In the genomic region with DNA sequence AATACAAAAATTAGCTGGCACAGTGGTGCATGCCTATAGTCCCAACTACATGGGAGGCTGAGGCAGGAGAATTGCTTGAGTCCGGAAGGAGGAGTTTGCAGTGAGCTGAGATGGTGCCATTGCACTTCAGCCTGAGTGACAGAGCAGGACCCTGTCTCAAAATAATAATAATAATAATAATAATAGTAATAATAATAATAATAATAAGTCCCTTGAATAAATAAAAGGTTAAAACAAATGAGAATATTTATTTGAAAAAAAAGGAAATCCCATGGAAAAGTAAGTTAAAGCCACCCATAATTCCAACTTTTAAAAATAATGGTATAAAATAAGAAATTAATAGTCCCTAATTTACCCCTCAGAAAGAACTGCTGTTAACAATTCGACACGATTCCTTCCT, we compare ENCODE assay signal across 24 cellular contexts.
"Had no signal": no experiment of that assay in that cellular context is flagged by ENCODE, and none has a peak within 500 bp of the region (broad histone marks: within the 10 kb centered on the region; RNA-seq: fewer than 3 reads in every experiment).

No MANE protein-coding gene starts in this region.

- H3K27me3 ChIP-seq: ascending aorta, brain microvascular endothelial cell, esophagus squamous epithelium, gastroesophageal sphincter had no signal

- H3K9me3 ChIP-seq: ascending aorta, esophagus squamous epithelium, gastroesophageal sphincter had no signal

- H3K36me3 ChIP-seq: ascending aorta, brain microvascular endothelial cell, esophagus squamous epithelium, gastroesophageal sphincter had no signal

- H3K27ac ChIP-seq: brain microvascular endothelial cell had no signal

- DNase-seq: activated CD4-positive, alpha-beta memory T cell treated with anti-CD3 and anti-CD28 coated beads, Interleukin-2, amount 10 ng/mL, durations not matched to agents 7 days and 5 days; activated CD4-positive, alpha-beta T cell treated with anti-CD3 and anti-CD28 coated beads for 1 hour; activated CD4-positive, alpha-beta T cell treated with anti-CD3 and anti-CD28 coated beads for 4 hours; activated CD4-positive, alpha-beta T cell treated with anti-CD3 and anti-CD28 coated beads, Interleukin-2, amount 10 ng/mL, durations not matched to agents 7 days and 5 days; activated CD4-positive, alpha-beta T cell treated with anti-CD3 and anti-CD28 coated beads, Interleukin-2, amount 50 U/mL, for 4 hours; activated CD8-positive, alpha-beta memory T cell treated with anti-CD3 and anti-CD28 coated beads, Interleukin-2, amount 50 U/mL, for 48 hours; activated gamma-delta T cell; activated naive CD4-positive, alpha-beta T cell; activated naive CD4-positive, alpha-beta T cell treated with anti-CD3 and anti-CD28 coated beads, Interleukin-2, amount 10 ng/mL, durations not matched to agents 7 days and 5 days; activated naive CD8-positive, alpha-beta T cell treated with anti-CD3 and anti-CD28 coated beads, Interleukin-2, amount 10 ng/mL, durations not matched to agents 7 days and 5 days; activated T-cell treated with anti-CD3 and anti-CD28 coated beads for 4 hours; activated T-cell treated with anti-CD3 and anti-CD28 coated beads, Interleukin-2, amount 50 U/mL, for 24 hours; activated T-cell treated with anti-CD3 and anti-CD28 coated beads, Interleukin-2, amount 50 U/mL, for 72 hours; brain microvascular endothelial cell; effector CD4-positive, alpha-beta T cell; effector memory CD8-positive, alpha-beta T cell; erythroblast; esophagus squamous epithelium; foreskin melanocyte; T-helper 2 cell had no signal

- ATAC-seq: activated naive CD4-positive, alpha-beta T cell treated with anti-CD3 and anti-CD28 coated beads, Interleukin-2, amount 50 U/mL, for 72 hours; activated T-cell treated with anti-CD3 and anti-CD28 coated beads, Interleukin-2, amount 50 U/mL, for 72 hours; effector memory CD8-positive, alpha-beta T cell; gastroesophageal sphincter had no signal

- H3K4me3 ChIP-seq: ascending aorta, coronary artery, esophagus squamous epithelium, gastroesophageal sphincter had no signal
